ENCODE assay signal across 9 cellular contexts in genomic region chr4:3322059-3322550, GRCh38. TPM values are rescaled to one million over a fixed set of nuclear protein-coding genes. Genes with fewer than 3 reads are reported as not detected.
DNase-seq lines count a peak whose midpoint lies in the region; ATAC-seq, FAIRE-seq and TF ChIP-seq lines count a peak whose summit lies in the region.
"Had no signal": no experiment of that assay in that cellular context is flagged by ENCODE, and none has a peak within 500 bp of the region (broad histone marks: within the 10 kb centered on the region; RNA-seq: fewer than 3 reads in every experiment).

No MANE protein-coding gene starts in this region.

- peaks cover 9 to 18% of the 10 kb centered on the region in 2 donors for H3K4me1 ChIP-seq in lung (ENCODE audit: control insufficient read depth in 2 of 2, insufficient read depth in 2 of 2, low read length in 2 of 2)
- H3K4me1 ChIP-seq in tibial nerve = peaks cover 0 to 16% (median 4%) of the 10 kb centered on the region in 4 donors

- DNase-seq in NCI-H2107 treated with DMSO at 0.1 percent for 48 hours (lab: John Stamatoyannopoulos, UW; ENCODE audit: unreplicated experiment) (peak; percentile 53), NCI-H2107 (lab: John Stamatoyannopoulos, UW) (no peak), ecto neural progenitor cell (ENCODE audit: low spot score) (peak; percentile 60), lung (ENCODE audit: low spot score) (no peak), tibial nerve (ENCODE audit: low spot score in 2 of 2) (no peak), urothelium cell line (ENCODE audit: low spot score) (no peak), amniotic stem cell (lab: John Stamatoyannopoulos, UW) (no peak)
- DNase-seq: GDM1 had no signal

- no peak for TF ChIP-seq EP300 in tibial nerve (IDR thresholded peaks at IDR 0.05)

- FAIRE-seq in urothelium cell line (lab: Jason Lieb, UNC) = no peak

- 77 to 78% methylated on average over 10 of the region's 10 CpGs for WGBS in lung, 2 donors
- 46 to 53% methylated on average over 10 of the region's 10 CpGs for WGBS in tibial nerve, 2 donors

- ATAC-seq in lung (ENCODE audit: insufficient read depth, low FRiP score) (no peak), GM21367 (IDR thresholded peaks at IDR 0.05; ENCODE audit: unreplicated experiment) (no peak)

- H3K36me3 ChIP-seq in lung (ENCODE audit: control insufficient read depth in 2 of 2, insufficient read depth in 2 of 2, low read length in 2 of 2) = peaks cover 0 to 7% of the 10 kb centered on the region in 2 donors
- peaks cover 0 to 23% (median 0%) of the 10 kb centered on the region in 3 donors for H3K36me3 ChIP-seq in tibial nerve

- H3K4me3 ChIP-seq in lung (no peak overlapping the region), tibial nerve (no peak overlapping the region)

- H3K9me3 ChIP-seq in lung (ENCODE audit: control insufficient read depth in 2 of 2, insufficient read depth in 1 of 2, low read length in 1 of 2) (no peaks in the 10 kb centered on the region), tibial nerve (no peaks in the 10 kb centered on the region)

- TF ChIP-seq CTCF in lung (IDR thresholded peaks at IDR 0.05; ENCODE audit: control extremely low read depth, extremely low read depth) (no peak), tibial nerve (IDR thresholded peaks at IDR 0.05) (no peak)

- H3K27ac ChIP-seq in lung (ENCODE audit: low read depth in 1 of 2, low read length in 1 of 2) (peak overlapping the region; percentile 7 to 11), tibial nerve (peak overlapping the region; percentile 32 to 89 (median 66))

- TF ChIP-seq POLR2A in tibial nerve (IDR thresholded peaks at IDR 0.05) = no peak

- H3K27me3 ChIP-seq in lung (ENCODE audit: control insufficient read depth, insufficient read depth) = no peaks in the 10 kb centered on the region
- no peaks in the 10 kb centered on the region for H3K27me3 ChIP-seq in tibial nerve

RNA-seq across cellular contexts. Expression of gene RGS12, which starts 29.3 kb away (rescaled TPM):
- total RNA-seq in lung = 10 to 100 TPM; 39.1 to 76.6 TPM
- 10 to 100 TPM; 15.4 to 50.8 TPM for polyA plus RNA-seq in lung
- 10 to 100 TPM; 22.2 to 33.3 (median 28.5) TPM for total RNA-seq in tibial nerve

Comparison
In these comparisons a context has a peak if more than half of its experiments do, and no peak if none do; other contexts are left out.
1. DNase-seq: peak in NCI-H2107 treated with DMSO at 0.1 percent for 48 hours (single experiment) and ecto neural progenitor cell (single experiment); none in NCI-H2107 (single experiment), lung (single experiment), tibial nerve (0 of 2), urothelium cell line (single experiment) and amniotic stem cell (single experiment).